Comparison of ENCODE assay signal across 17 cellular contexts in genomic region chr4:3466691-3467600, GRCh38. TPM values are rescaled to one million over a fixed set of nuclear protein-coding genes. Genes with fewer than 3 reads are reported as not detected.
"Had no signal": no experiment of that assay in that cellular context is flagged by ENCODE, and none has a peak within 500 bp of the region (broad histone marks: within the 10 kb centered on the region; RNA-seq: fewer than 3 reads in every experiment).

No MANE protein-coding gene starts in this region.

- H3K27ac ChIP-seq: brain microvascular endothelial cell, sigmoid colon had no signal

- H3K9me3 ChIP-seq: sigmoid colon had no signal

- H3K36me3 ChIP-seq: brain microvascular endothelial cell, sigmoid colon had no signal

- H3K27ac Mint-ChIP-seq: activated CD4-positive, alpha-beta memory T cell treated with anti-CD3 and anti-CD28 coated beads for 36 hours; activated naive CD4-positive, alpha-beta T cell treated with anti-CD3 and anti-CD28 coated beads, Interleukin-2, amount 50 U/mL, for 72 hours; stimulated activated naive CD8-positive, alpha-beta T cell treated with anti-CD3 and anti-CD28 coated beads, Interleukin-15, Interleukin-2, amounts not matched to agents 100 ng/mL and 50 ng/mL, for 24 hours; T-helper 2 cell treated with Interferon-gamma antibody and Interleukin-4, amounts not matched to agents 5 μg/mL and 100 μg/mL, for 36 hours had no signal

- H3K4me3 ChIP-seq: sigmoid colon had no signal

- H3K4me3 Mint-ChIP-seq: activated CD4-positive, alpha-beta memory T cell treated with anti-CD3 and anti-CD28 coated beads for 36 hours; activated T-cell treated with anti-CD3 and anti-CD28 coated beads, Interleukin-2, amount 50 U/mL, for 4 hours; stimulated activated naive CD8-positive, alpha-beta T cell treated with anti-CD3 and anti-CD28 coated beads, Interleukin-15, Interleukin-2, amounts not matched to agents 100 ng/mL and 50 ng/mL, for 24 hours; T-helper 2 cell treated with Interferon-gamma antibody and Interleukin-4, amounts not matched to agents 5 μg/mL and 100 μg/mL, for 36 hours had no signal

- DNase-seq: activated CD4-positive, alpha-beta memory T cell treated with anti-CD3 and anti-CD28 coated beads for 36 hours; activated CD4-positive, alpha-beta T cell treated with anti-CD3 and anti-CD28 coated beads for 1 hour; activated effector memory CD4-positive, alpha-beta T cell treated with anti-CD3 and anti-CD28 coated beads, Interleukin-2, amount 50 U/mL, for 16 hours; activated T-cell treated with anti-CD3 and anti-CD28 coated beads, Interleukin-2, amount 50 U/mL, for 4 hours; brain microvascular endothelial cell; head of caudate nucleus; islet precursor cell; sigmoid colon; stimulated activated CD4-positive, alpha-beta T cell treated with anti-CD3 and anti-CD28 coated beads, Interleukin-4, amount 100 ng/mL, for 1 hour; stimulated activated CD8-positive, alpha-beta memory T cell treated with anti-CD3 and anti-CD28 coated beads, Interleukin-4, amount 100 ng/mL, for 48 hours; SW 1271 had no signal

- H3K36me3 Mint-ChIP-seq: activated CD4-positive, alpha-beta memory T cell treated with anti-CD3 and anti-CD28 coated beads for 36 hours; activated naive CD4-positive, alpha-beta T cell treated with anti-CD3 and anti-CD28 coated beads, Interleukin-2, amount 50 U/mL, for 72 hours had no signal

- H3K9me3 Mint-ChIP-seq: activated CD4-positive, alpha-beta memory T cell treated with anti-CD3 and anti-CD28 coated beads for 36 hours; activated naive CD4-positive, alpha-beta T cell treated with anti-CD3 and anti-CD28 coated beads, Interleukin-2, amount 50 U/mL, for 72 hours; activated T-cell treated with anti-CD3 and anti-CD28 coated beads, Interleukin-2, amount 50 U/mL, for 4 hours; stimulated activated naive CD8-positive, alpha-beta T cell treated with anti-CD3 and anti-CD28 coated beads, Interleukin-15, Interleukin-2, amounts not matched to agents 100 ng/mL and 50 ng/mL, for 24 hours; T-helper 2 cell treated with Interferon-gamma antibody and Interleukin-4, amounts not matched to agents 5 μg/mL and 100 μg/mL, for 36 hours had no signal

- ATAC-seq: activated naive CD4-positive, alpha-beta T cell treated with anti-CD3 and anti-CD28 coated beads, Interleukin-2, amount 50 U/mL, for 72 hours; activated T-cell treated with anti-CD3 and anti-CD28 coated beads, Interleukin-2, amount 50 U/mL, for 4 hours; esophagus mucosa had no signal

RNA-seq across cellular contexts. Expression of gene DOK7, which starts 3.8 kb away (rescaled TPM):
- total RNA-seq: activated CD4-positive, alpha-beta memory T cell treated with anti-CD3 and anti-CD28 coated beads for 36 hours; activated naive CD4-positive, alpha-beta T cell treated with anti-CD3 and anti-CD28 coated beads, Interleukin-2, amount 50 U/mL, for 72 hours; activated T-cell treated with anti-CD3 and anti-CD28 coated beads, Interleukin-2, amount 50 U/mL, for 4 hours; dermis microvascular lymphatic vessel endothelial cell; fibroblast of villous mesenchyme had no signal

RNA-seq across cellular contexts. Expression of gene HGFAC, which starts 25.2 kb away (rescaled TPM):
- total RNA-seq: activated CD4-positive, alpha-beta memory T cell treated with anti-CD3 and anti-CD28 coated beads for 36 hours; activated naive CD4-positive, alpha-beta T cell treated with anti-CD3 and anti-CD28 coated beads, Interleukin-2, amount 50 U/mL, for 72 hours; esophagus mucosa; fibroblast of villous mesenchyme had no signal
